Comparison of ENCODE assay signal across 1 cellular context in genomic region chr5:173971681-173972080, GRCh38.
TF ChIP-seq lines count a peak whose summit lies in the region.

No MANE protein-coding gene starts in this region.

TF ChIP-seq in A549, 52 proteins besides CTCF, POLR2A, EP300 and RAD21 (continued from another document):
- TF ChIP-seq REST (IDR thresholded peaks at IDR 0.05) (no peak), USF2 (IDR thresholded peaks at IDR 0.05) (no peak), JUN (IDR thresholded peaks at IDR 0.05) (no peak), RNF2 (IDR thresholded peaks at IDR 0.05; ENCODE audit: borderline replicate concordance, low read depth) (no peak), CBX8 (IDR thresholded peaks at IDR 0.05) (no peak)
TF ChIP-seq in A549: peak in this region for 0.
